31 cellular contexts compared by ENCODE assay signal in genomic region chr12:13062669-13063068, GRCh38. TPM values are rescaled to one million over a fixed set of nuclear protein-coding genes. Genes with fewer than 3 reads are reported as not detected.
"Had no signal": no experiment of that assay in that cellular context is flagged by ENCODE, and none has a peak within 500 bp of the region (broad histone marks: within the 10 kb centered on the region; RNA-seq: fewer than 3 reads in every experiment).

No MANE protein-coding gene starts in this region.

- H3K9me3 Mint-ChIP-seq: activated CD4-positive, alpha-beta T cell treated with anti-CD3 and anti-CD28 coated beads, Interleukin-2, amount 10 ng/mL, durations not matched to agents 24 days and 14 days; activated naive CD4-positive, alpha-beta T cell treated with anti-CD3 and anti-CD28 coated beads for 36 hours; activated naive CD8-positive, alpha-beta T cell treated with anti-CD3 and anti-CD28 coated beads, Interleukin-2, amount 50 U/mL, for 24 hours; activated T-cell treated with anti-CD3 and anti-CD28 coated beads, Interleukin-2, amount 50 U/mL, for 4 hours; activated T-helper 1 cell treated with anti-CD3 and anti-CD28 coated beads, Interleukin-12 subunit alpha, Interleukin-12 subunit beta, Interleukin-2, Interleukin-4 antibody, amounts not matched to agents 30 ng/mL and 10 ng/mL and 1 ng/mL, durations not matched to agents 14 hours and 24 hours and 36 hours; T-helper 1 cell treated with Interleukin-12 subunit alpha and Interleukin-12 subunit beta and Interleukin-4 antibody, amounts not matched to agents 30 μg/mL and 1 μg/mL, for 36 hours; T-helper 2 cell treated with Interferon-gamma antibody and Interleukin-4, amounts not matched to agents 5 μg/mL and 100 μg/mL, for 36 hours had no signal

- H3K27ac Mint-ChIP-seq: activated CD4-positive, alpha-beta T cell treated with anti-CD3 and anti-CD28 coated beads, Interleukin-2, amount 10 ng/mL, durations not matched to agents 24 days and 14 days; activated CD8-positive, alpha-beta T cell treated with anti-CD3 and anti-CD28 coated beads, Interleukin-2, amount 10 ng/mL, durations not matched to agents 7 days and 5 days; activated naive CD4-positive, alpha-beta T cell treated with anti-CD3 and anti-CD28 coated beads for 36 hours; activated naive CD8-positive, alpha-beta T cell; activated naive CD8-positive, alpha-beta T cell treated with anti-CD3 and anti-CD28 coated beads, Interleukin-2, amount 50 U/mL, for 24 hours; activated T-helper 1 cell treated with anti-CD3 and anti-CD28 coated beads, Interleukin-12 subunit alpha, Interleukin-12 subunit beta, Interleukin-2, Interleukin-4 antibody, amounts not matched to agents 30 ng/mL and 10 ng/mL and 1 ng/mL, durations not matched to agents 14 hours and 24 hours and 36 hours; T-helper 1 cell treated with Interleukin-12 subunit alpha and Interleukin-12 subunit beta and Interleukin-4 antibody, amounts not matched to agents 30 μg/mL and 1 μg/mL, for 36 hours; T-helper 2 cell treated with Interferon-gamma antibody and Interleukin-4, amounts not matched to agents 5 μg/mL and 100 μg/mL, for 36 hours had no signal

- H3K4me3 Mint-ChIP-seq: activated CD4-positive, alpha-beta T cell treated with anti-CD3 and anti-CD28 coated beads, Interleukin-2, amount 10 ng/mL, durations not matched to agents 24 days and 14 days; activated CD8-positive, alpha-beta T cell treated with anti-CD3 and anti-CD28 coated beads, Interleukin-2, amount 10 ng/mL, durations not matched to agents 7 days and 5 days; activated naive CD4-positive, alpha-beta T cell treated with anti-CD3 and anti-CD28 coated beads for 36 hours; activated naive CD8-positive, alpha-beta T cell; activated naive CD8-positive, alpha-beta T cell treated with anti-CD3 and anti-CD28 coated beads, Interleukin-2, amount 50 U/mL, for 24 hours; activated T-cell treated with anti-CD3 and anti-CD28 coated beads, Interleukin-2, amount 50 U/mL, for 4 hours; activated T-helper 1 cell treated with anti-CD3 and anti-CD28 coated beads, Interleukin-12 subunit alpha, Interleukin-12 subunit beta, Interleukin-2, Interleukin-4 antibody, amounts not matched to agents 30 ng/mL and 10 ng/mL and 1 ng/mL, durations not matched to agents 14 hours and 24 hours and 36 hours; T-helper 1 cell treated with Interleukin-12 subunit alpha and Interleukin-12 subunit beta and Interleukin-4 antibody, amounts not matched to agents 30 μg/mL and 1 μg/mL, for 36 hours; T-helper 2 cell treated with Interferon-gamma antibody and Interleukin-4, amounts not matched to agents 5 μg/mL and 100 μg/mL, for 36 hours had no signal

- H3K27me3 Mint-ChIP-seq: activated CD4-positive, alpha-beta T cell treated with anti-CD3 and anti-CD28 coated beads, Interleukin-2, amount 10 ng/mL, durations not matched to agents 24 days and 14 days; activated naive CD8-positive, alpha-beta T cell; activated naive CD8-positive, alpha-beta T cell treated with anti-CD3 and anti-CD28 coated beads, Interleukin-2, amount 50 U/mL, for 24 hours had no signal

- H3K27ac ChIP-seq: brain microvascular endothelial cell, SJCRH30, SK-N-MC had no signal

- ATAC-seq: activated CD8-positive, alpha-beta T cell treated with anti-CD3 and anti-CD28 coated beads, Interleukin-2, amount 10 ng/mL, durations not matched to agents 7 days and 5 days; activated naive CD8-positive, alpha-beta T cell treated with anti-CD3 and anti-CD28 coated beads, Interleukin-2, amount 50 U/mL, for 24 hours; activated T-cell treated with anti-CD3 and anti-CD28 coated beads, Interleukin-2, amount 50 U/mL, for 4 hours; Panc1 had no signal

- DNase-seq: activated CD4-positive, alpha-beta T cell treated with anti-CD3 and anti-CD28 coated beads, Interleukin-2, amount 10 ng/mL, durations not matched to agents 24 days and 14 days; activated CD4-positive, alpha-beta T cell treated with anti-CD3 and anti-CD28 coated beads, Interleukin-2, amount 50 U/mL, for 48 hours; activated CD8-positive, alpha-beta T cell treated with anti-CD3 and anti-CD28 coated beads, Interleukin-2, amount 10 ng/mL, durations not matched to agents 7 days and 5 days; activated gamma-delta T cell treated with Interleukin-2 at 50 U/mL for 16 hours; activated naive CD4-positive, alpha-beta T cell treated with anti-CD3 and anti-CD28 coated beads for 36 hours; activated naive CD8-positive, alpha-beta T cell treated with anti-CD3 and anti-CD28 coated beads, Interleukin-2, amount 50 U/mL, for 24 hours; activated T-cell treated with anti-CD3 and anti-CD28 coated beads, Interleukin-2, amount 50 U/mL, for 4 hours; brain microvascular endothelial cell; Kasumi-1; KG1; MG63; NCI-H1048; NCI-H1105 treated with DMSO at 0.1 percent for 48 hours; NCI-H1436; NCI-H1694; NCI-H1930; NCI-H2081 treated with DMSO at 0.1 percent for 48 hours; NCI-H226; NCI-H446 treated with DMSO at 0.1 percent for 48 hours; NCI-H524; NCI-H69; NCI-H82; SHP77; SJCRH30 had no signal

RNA-seq across cellular contexts. Expression of gene GSG1, which starts 40.8 kb away (rescaled TPM):
- total RNA-seq: activated CD4-positive, alpha-beta T cell treated with anti-CD3 and anti-CD28 coated beads, Interleukin-2, amount 10 ng/mL, durations not matched to agents 24 days and 14 days; activated CD8-positive, alpha-beta T cell treated with anti-CD3 and anti-CD28 coated beads, Interleukin-2, amount 10 ng/mL, durations not matched to agents 7 days and 5 days; activated naive CD4-positive, alpha-beta T cell treated with anti-CD3 and anti-CD28 coated beads for 36 hours; activated T-cell treated with anti-CD3 and anti-CD28 coated beads, Interleukin-2, amount 50 U/mL, for 4 hours; activated T-helper 1 cell treated with anti-CD3 and anti-CD28 coated beads, Interleukin-12 subunit alpha, Interleukin-12 subunit beta, Interleukin-2, Interleukin-4 antibody, amounts not matched to agents 30 ng/mL and 10 ng/mL and 1 ng/mL, durations not matched to agents 14 hours and 24 hours and 36 hours; RPMI7951 had no signal
